ENCODE assay signal across 9 cellular contexts in genomic region chr2:73072416-73072815, GRCh38. TPM values are rescaled to one million over a fixed set of nuclear protein-coding genes. Genes with fewer than 3 reads are reported as not detected.
DNase-seq lines count a peak whose midpoint lies in the region; ATAC-seq and TF ChIP-seq lines count a peak whose summit lies in the region.
"Had no signal": no experiment of that assay in that cellular context is flagged by ENCODE, and none has a peak within 500 bp of the region (broad histone marks: within the 10 kb centered on the region; RNA-seq: fewer than 3 reads in every experiment).

No MANE protein-coding gene starts in this region.

- peak overlapping the region; percentile 96 for H3K4me2 ChIP-seq in Loucy (ENCODE audit: low read depth, low read length, poor library complexity, severe bottlenecking)

- H3K9me3 ChIP-seq in Loucy (ENCODE audit: insufficient read depth, low read depth, low read length) (no peaks in the 10 kb centered on the region), neuron (ENCODE audit: low read length) (no peaks in the 10 kb centered on the region)

- H3K27ac ChIP-seq in dorsolateral prefrontal cortex: peak overlapping the region in 44 of 59 donors; percentile 52 to 99 (median 97)

- H3K36me3 Mint-ChIP-seq in CD14-positive monocyte: peaks cover 5 to 12% of the 10 kb centered on the region in 2 donors

- H3K9me2 ChIP-seq in Loucy (replicated peaks; ENCODE audit: low read depth, low read length): no peaks in the 10 kb centered on the region

- peak overlapping the region; percentile 90 to 99 for H3K4me3 Mint-ChIP-seq in CD14-positive monocyte

- peaks cover 30% of the 10 kb centered on the region for H4K20me1 ChIP-seq in Loucy (ENCODE audit: insufficient read depth, low read length, poor library complexity, severe bottlenecking)

- DNase-seq in CD14-positive monocyte (ENCODE audit: low spot score): no peak
- DNase-seq in dorsolateral prefrontal cortex: no peak
- no peak for DNase-seq in A172 (ENCODE audit: low spot score)
- DNase-seq in activated CD8-positive, alpha-beta memory T cell treated with anti-CD3 and anti-CD28 coated beads, Interleukin-2, amount 50 U/mL, for 4 hours: no peak
- DNase-seq: SHP77 treated with DMSO at 0.1 percent for 48 hours had no signal

- H3K4me1 ChIP-seq in Loucy (ENCODE audit: insufficient read depth, low read length, poor library complexity, severe bottlenecking): peaks cover 24% of the 10 kb centered on the region
- H3K4me1 ChIP-seq in neuron (ENCODE audit: insufficient read depth, low read length): peaks cover 19% of the 10 kb centered on the region

- H3K27me3 Mint-ChIP-seq in CD14-positive monocyte (ENCODE audit: low read depth in 3 of 3): peaks cover 0 to 12% (median 10%) of the 10 kb centered on the region in 3 donors

- H3K27me3 ChIP-seq in Loucy (ENCODE audit: insufficient read depth, low read length, poor library complexity, severe bottlenecking) (no peaks in the 10 kb centered on the region), dorsolateral prefrontal cortex (no peaks in the 10 kb centered on the region), neuron (ENCODE audit: insufficient read depth, low read length) (no peaks in the 10 kb centered on the region)

- H3K79me2 ChIP-seq in Loucy (ENCODE audit: insufficient read depth, low read length): peaks cover 36% of the 10 kb centered on the region

- H2AFZ ChIP-seq in Loucy (ENCODE audit: low read length) (peak overlapping the region; percentile 92; the same call in 1 of the 2 replicates), neuron (ENCODE audit: low read depth, low read length) (peak overlapping the region; percentile 98)

- H3K27ac Mint-ChIP-seq in CD14-positive monocyte: no peak overlapping the region

- H3F3A ChIP-seq in Loucy (ENCODE audit: low read depth): no peaks in the 10 kb centered on the region

- peaks cover 36% of the 10 kb centered on the region for H3K4me1 Mint-ChIP-seq in CD14-positive monocyte

- H3K9me3 Mint-ChIP-seq in CD14-positive monocyte: peaks cover 0 to 2% (median 0%) of the 10 kb centered on the region in 7 donors

- H3K36me3 ChIP-seq in Loucy (ENCODE audit: insufficient read depth, low read length) (no peaks in the 10 kb centered on the region), neuron (ENCODE audit: insufficient read depth, low read length) (peaks cover 2% of the 10 kb centered on the region)

- ATAC-seq in HG03469 (IDR thresholded peaks at IDR 0.05; ENCODE audit: unreplicated experiment): no peak
- no peak for ATAC-seq in GM21529 (IDR thresholded peaks at IDR 0.05; ENCODE audit: unreplicated experiment)

- TF ChIP-seq CTCF in CD14-positive monocyte (IDR thresholded peaks at IDR 0.05): no peak
- no peak for TF ChIP-seq CTCF in Loucy (conservative IDR thresholded peaks at IDR 0.05; ENCODE audit: low read length)
- TF ChIP-seq CTCF in dorsolateral prefrontal cortex (IDR thresholded peaks at IDR 0.05 in 54 of 56, conservative IDR thresholded peaks at IDR 0.05 in 2 of 56; ENCODE audit: low read depth in 1 of 56, partially characterized antibody in 56 of 56): no peak

- H3K4me3 ChIP-seq in Loucy (ENCODE audit: low read length, poor library complexity, severe bottlenecking) (peak overlapping the region; percentile 85), dorsolateral prefrontal cortex (peak overlapping the region in 58 of 59 donors; percentile 69 to 100 (median 93)), neuron (ENCODE audit: low read length) (peak overlapping the region; percentile 80)

- peak overlapping the region; percentile 92 for H3K9ac ChIP-seq in Loucy (ENCODE audit: low read depth, low read length, poor library complexity, severe bottlenecking)

- intact Hi-C loops in CD14-positive monocyte (cut with micrococcal nuclease): loop anchor here in 1 of 2 donors (5.0 kb wide), 1 partner anchor 160 kb away; the partner anchor contains the start of genes CCT7 and PRADC1
- intact Hi-C loops in dorsolateral prefrontal cortex (cut with DNase I): loop anchor here (5.0 kb wide), 4 partner anchors 40 to 180 kb away; partner anchors contain the start of genes CCT7 (in 1 of the 2), PRADC1 (in 1 of the 2) and RAB11FIP5 (in 1 of the 2)

RNA-seq across cellular contexts. Expression of gene SFXN5, which starts 0.9 kb away (rescaled TPM):
- polyA plus RNA-seq in CD14-positive monocyte: 1 to 10 TPM; 5.9 to 9.5 TPM
- 100 to 1,000 TPM in 119 of 120 experiments, 10 to 100 TPM in 1; 82.7 to 370 (median 148) TPM for total RNA-seq in dorsolateral prefrontal cortex
- total RNA-seq in A172 (2014; rRNA removed; shearing (Covaris generic)): 17.5 and 33.4 TPM in 2 replicates

RNA-seq across cellular contexts. Expression of gene RAB11FIP5, which starts 40.3 kb away (rescaled TPM):
- polyA plus RNA-seq in CD14-positive monocyte: under 1 TPM; 0.57 to 0.93 TPM
- total RNA-seq in dorsolateral prefrontal cortex: 10 to 100 TPM; 28.8 to 98.3 (median 66.8) TPM
- 52.2 and 58.8 TPM in 2 replicates for total RNA-seq in A172 (2014; rRNA removed; shearing (Covaris generic))
